18 cellular contexts compared by ENCODE assay signal in the genomic region with DNA sequence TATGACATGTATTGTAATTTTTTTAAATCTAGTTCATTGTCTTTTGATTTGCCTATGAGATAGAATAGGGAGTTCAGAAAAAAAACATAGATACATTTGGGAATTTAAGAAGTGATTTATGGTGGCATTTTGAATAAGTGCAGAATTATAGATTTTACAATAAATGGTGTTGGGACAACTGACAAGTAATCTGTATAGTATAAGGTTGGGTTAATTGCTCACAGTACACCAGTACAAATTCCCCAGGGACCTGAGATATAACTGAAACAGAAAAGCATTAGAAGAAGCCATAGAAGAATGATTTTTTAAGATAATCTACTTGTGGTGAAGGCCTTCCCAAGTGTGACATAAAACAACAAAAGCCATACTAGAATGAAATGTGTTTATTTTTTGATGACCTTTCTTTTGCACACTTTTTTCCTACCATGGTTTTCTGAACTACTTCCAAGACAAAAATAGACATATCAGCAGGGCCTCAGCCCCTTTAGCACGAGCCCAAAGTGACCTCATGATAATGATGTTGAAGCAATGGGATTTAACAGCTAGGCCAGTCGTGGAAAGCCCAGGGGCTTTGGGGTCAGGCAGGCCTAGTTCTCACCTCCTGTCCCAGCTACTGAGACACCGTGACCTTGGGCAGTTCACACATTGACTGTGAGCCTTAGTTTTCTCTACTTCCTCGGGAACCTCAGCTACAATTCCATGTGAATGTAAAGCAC.
"Had no signal": no experiment of that assay in that cellular context is flagged by ENCODE, and none has a peak within 500 bp of the region (broad histone marks: within the 10 kb centered on the region; RNA-seq: fewer than 3 reads in every experiment).

No MANE protein-coding gene starts in this region.

- H3K9me3 ChIP-seq: neutrophil, ovary, spleen, thoracic aorta, upper lobe of right lung had no signal

- H3K36me3 ChIP-seq: neutrophil, ovary, spleen, thoracic aorta, upper lobe of right lung had no signal

- H3K4me3 ChIP-seq: ovary, spleen, thoracic aorta, upper lobe of right lung had no signal

- H3K4me3 Mint-ChIP-seq: activated CD4-positive, alpha-beta T cell treated with anti-CD3 and anti-CD28 coated beads, Interleukin-2, amount 10 ng/mL, durations not matched to agents 24 days and 14 days; activated CD8-positive, alpha-beta T cell treated with anti-CD3 and anti-CD28 coated beads, Interleukin-2, amount 10 ng/mL, durations not matched to agents 7 days and 5 days; activated naive CD8-positive, alpha-beta T cell treated with anti-CD3 and anti-CD28 coated beads, Interleukin-2, amount 50 U/mL, for 24 hours; activated T-helper 1 cell treated with anti-CD3 and anti-CD28 coated beads, Interleukin-12 subunit alpha, Interleukin-12 subunit beta, Interleukin-2, Interleukin-4 antibody, amounts not matched to agents 30 ng/mL and 10 ng/mL and 1 ng/mL, durations not matched to agents 14 hours and 24 hours and 36 hours; memory B cell; nephron; T-helper 2 cell treated with Interferon-gamma antibody and Interleukin-4, amounts not matched to agents 5 μg/mL and 100 μg/mL, for 36 hours had no signal

- H3K4me1 ChIP-seq: spleen, upper lobe of right lung had no signal

- H3K4me1 Mint-ChIP-seq: activated CD4-positive, alpha-beta T cell treated with anti-CD3 and anti-CD28 coated beads, Interleukin-2, amount 10 ng/mL, durations not matched to agents 24 days and 14 days; activated naive CD8-positive, alpha-beta T cell treated with anti-CD3 and anti-CD28 coated beads, Interleukin-2, amount 50 U/mL, for 24 hours; memory B cell had no signal

- H3K9me3 Mint-ChIP-seq: activated CD4-positive, alpha-beta T cell treated with anti-CD3 and anti-CD28 coated beads, Interleukin-2, amount 10 ng/mL, durations not matched to agents 24 days and 14 days; activated naive CD8-positive, alpha-beta T cell treated with anti-CD3 and anti-CD28 coated beads, Interleukin-2, amount 50 U/mL, for 24 hours; activated T-helper 1 cell treated with anti-CD3 and anti-CD28 coated beads, Interleukin-12 subunit alpha, Interleukin-12 subunit beta, Interleukin-2, Interleukin-4 antibody, amounts not matched to agents 30 ng/mL and 10 ng/mL and 1 ng/mL, durations not matched to agents 14 hours and 24 hours and 36 hours; memory B cell; nephron; T-helper 2 cell treated with Interferon-gamma antibody and Interleukin-4, amounts not matched to agents 5 μg/mL and 100 μg/mL, for 36 hours had no signal

- H3K27me3 Mint-ChIP-seq: activated CD4-positive, alpha-beta T cell treated with anti-CD3 and anti-CD28 coated beads, Interleukin-2, amount 10 ng/mL, durations not matched to agents 24 days and 14 days; activated naive CD8-positive, alpha-beta T cell treated with anti-CD3 and anti-CD28 coated beads, Interleukin-2, amount 50 U/mL, for 24 hours; memory B cell had no signal

- H3K36me3 Mint-ChIP-seq: memory B cell had no signal

- H3K27me3 ChIP-seq: neutrophil, ovary, spleen, upper lobe of right lung had no signal

- H3K27ac ChIP-seq: neutrophil, ovary, spleen, thoracic aorta, upper lobe of right lung, VCaP had no signal

- DNase-seq: activated CD4-positive, alpha-beta T cell treated with anti-CD3 and anti-CD28 coated beads, Interleukin-2, amount 10 ng/mL, durations not matched to agents 24 days and 14 days; activated CD8-positive, alpha-beta T cell treated with anti-CD3 and anti-CD28 coated beads, Interleukin-2, amount 10 ng/mL, durations not matched to agents 7 days and 5 days; activated gamma-delta T cell; activated naive CD4-positive, alpha-beta T cell treated with anti-CD3 and anti-CD28 coated beads, Interleukin-2, amount 50 U/mL, for 16 hours; activated naive CD8-positive, alpha-beta T cell treated with anti-CD3 and anti-CD28 coated beads, Interleukin-2, amount 50 U/mL, for 24 hours; left colon; ovary; spleen; stimulated activated CD4-positive, alpha-beta T cell treated with anti-CD3 and anti-CD28 coated beads, Interleukin-4, amount 100 ng/mL, for 1 hour; stimulated activated naive CD4-positive, alpha-beta T cell; upper lobe of right lung had no signal

- H3K27ac Mint-ChIP-seq: activated CD4-positive, alpha-beta T cell treated with anti-CD3 and anti-CD28 coated beads, Interleukin-2, amount 10 ng/mL, durations not matched to agents 24 days and 14 days; activated CD8-positive, alpha-beta T cell treated with anti-CD3 and anti-CD28 coated beads, Interleukin-2, amount 10 ng/mL, durations not matched to agents 7 days and 5 days; activated naive CD8-positive, alpha-beta T cell treated with anti-CD3 and anti-CD28 coated beads, Interleukin-2, amount 50 U/mL, for 24 hours; activated T-helper 1 cell treated with anti-CD3 and anti-CD28 coated beads, Interleukin-12 subunit alpha, Interleukin-12 subunit beta, Interleukin-2, Interleukin-4 antibody, amounts not matched to agents 30 ng/mL and 10 ng/mL and 1 ng/mL, durations not matched to agents 14 hours and 24 hours and 36 hours; memory B cell; T-helper 2 cell treated with Interferon-gamma antibody and Interleukin-4, amounts not matched to agents 5 μg/mL and 100 μg/mL, for 36 hours had no signal
